Comparison of ENCODE assay signal across 25 cellular contexts in the genomic region with DNA sequence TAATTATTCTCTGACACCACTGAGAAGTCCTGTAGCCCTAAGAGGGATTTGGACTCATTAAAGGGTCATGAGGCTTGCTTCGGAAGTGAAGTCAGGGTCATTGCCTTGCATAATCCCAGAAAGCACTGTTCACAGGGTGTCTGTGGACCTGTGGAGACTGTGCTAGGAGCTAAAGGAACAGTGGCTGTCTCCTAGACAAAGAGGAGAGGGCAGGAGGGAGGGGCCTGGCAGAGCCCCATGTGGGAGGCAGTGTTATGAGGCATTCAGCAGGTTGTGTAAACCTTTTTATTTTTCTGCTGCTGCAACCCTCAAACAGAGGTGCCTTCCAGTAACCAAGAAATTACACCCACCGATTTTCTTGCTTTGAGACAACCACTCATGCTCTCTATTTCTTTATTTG. TPM values are rescaled to one million over a fixed set of nuclear protein-coding genes. Genes with fewer than 3 reads are reported as not detected.
"Had no signal": no experiment of that assay in that cellular context is flagged by ENCODE, and none has a peak within 500 bp of the region (broad histone marks: within the 10 kb centered on the region; RNA-seq: fewer than 3 reads in every experiment).

No MANE protein-coding gene starts in this region.

- H3K36me3 ChIP-seq: prostate gland, right lobe of liver, tibial nerve had no signal

- DNase-seq: cortex of kidney; dorsolateral prefrontal cortex; effector CD8-positive, alpha-beta T cell; foreskin melanocyte; head of caudate nucleus; occipital lobe; retina; right lobe of liver; stimulated activated CD4-positive, alpha-beta T cell treated with anti-CD3 and anti-CD28 coated beads, Interleukin-4, amount 100 ng/mL, for 1 hour; stimulated activated CD8-positive, alpha-beta memory T cell treated with anti-CD3 and anti-CD28 coated beads, Interleukin-4, amount 100 ng/mL, for 48 hours had no signal

- H3K4me1 ChIP-seq: parathyroid adenoma, prostate gland, right lobe of liver, tibial nerve had no signal

- H3K4me1 Mint-ChIP-seq: mesothelial cell of epicardium had no signal

- H3K9me3 ChIP-seq: prostate gland, right lobe of liver, tibial nerve had no signal

- ATAC-seq: left lobe of liver; right lobe of liver; stimulated activated memory B cell treated with anti-CD40 and anti-IgM and Interleukin-4, amounts not matched to agents 10 μg/mL and 1 μg/mL and 100 μg/mL, for 72 hours had no signal

- H3K4me3 ChIP-seq: dorsolateral prefrontal cortex, hepatocyte, prostate gland, right lobe of liver, tibial nerve had no signal

- H3K36me3 Mint-ChIP-seq: mesothelial cell of epicardium; stimulated activated memory B cell treated with anti-CD40 and anti-IgM and Interleukin-4, amounts not matched to agents 10 μg/mL and 1 μg/mL and 100 μg/mL, for 72 hours had no signal

- H3K9me3 Mint-ChIP-seq: nephron; stimulated activated memory B cell treated with anti-CD40 and anti-IgM and Interleukin-4, amounts not matched to agents 10 μg/mL and 1 μg/mL and 100 μg/mL, for 72 hours; stimulated activated naive CD8-positive, alpha-beta T cell treated with anti-CD3 and anti-CD28 coated beads, Interleukin-15, Interleukin-2, amounts not matched to agents 100 ng/mL and 50 ng/mL, for 24 hours had no signal

- H3K27ac ChIP-seq: dorsolateral prefrontal cortex, hepatocyte, parathyroid adenoma, prostate gland, right lobe of liver, tibial nerve had no signal

- H3K27ac Mint-ChIP-seq: mesothelial cell of epicardium; nephron; stimulated activated memory B cell treated with anti-CD40 and anti-IgM and Interleukin-4, amounts not matched to agents 10 μg/mL and 1 μg/mL and 100 μg/mL, for 72 hours; stimulated activated naive CD8-positive, alpha-beta T cell treated with anti-CD3 and anti-CD28 coated beads, Interleukin-15, Interleukin-2, amounts not matched to agents 100 ng/mL and 50 ng/mL, for 24 hours had no signal

- H3K4me3 Mint-ChIP-seq: mesothelial cell of epicardium; nephron; stimulated activated memory B cell treated with anti-CD40 and anti-IgM and Interleukin-4, amounts not matched to agents 10 μg/mL and 1 μg/mL and 100 μg/mL, for 72 hours; stimulated activated naive CD8-positive, alpha-beta T cell treated with anti-CD3 and anti-CD28 coated beads, Interleukin-15, Interleukin-2, amounts not matched to agents 100 ng/mL and 50 ng/mL, for 24 hours had no signal

- H3K27me3 ChIP-seq: hepatocyte, right lobe of liver, tibial nerve had no signal

RNA-seq across cellular contexts. Expression of gene TMEM174, which starts 3.3 kb away (rescaled TPM):
- total RNA-seq: dorsolateral prefrontal cortex, hepatocyte, kidney epithelial cell, left lobe of liver, lower leg skin, mesothelial cell of epicardium, mucosa of gallbladder, myocyte, occipital lobe, prostate gland, right lobe of liver, temporal lobe, tibial nerve, ureter had no signal

RNA-seq across cellular contexts. Expression of gene TMEM171, which starts 55.9 kb away (rescaled TPM):
- total RNA-seq: prostate gland had no signal
